In genomic region chr7:71733108-71733870, GRCh38 we compare ENCODE assay signal across 8 cellular contexts.
DNase-seq lines count a peak whose midpoint lies in the region; ATAC-seq, FAIRE-seq and TF ChIP-seq lines count a peak whose summit lies in the region.

No MANE protein-coding gene starts in this region.

- FAIRE-seq in urothelium cell line (lab: Jason Lieb, UNC), result no peak

- H3K4me1 Mint-ChIP-seq in activated naive CD8-positive, alpha-beta T cell treated with anti-CD3 and anti-CD28 coated beads for 36 hours, result no peaks in the 10 kb centered on the region

- H4K20me1 ChIP-seq in KMS-11 (ENCODE audit: insufficient read depth), result no peaks in the 10 kb centered on the region

- ATAC-seq in heart right ventricle (peak; percentile 69 to 89 (median 82)), HG03280 (IDR thresholded peaks at IDR 0.05; ENCODE audit: unreplicated experiment) (no peak)

- H3K27ac Mint-ChIP-seq in activated naive CD8-positive, alpha-beta T cell treated with anti-CD3 and anti-CD28 coated beads for 36 hours, result no peak overlapping the region

- H3K4me1 ChIP-seq in KMS-11 (ENCODE audit: low read depth, poor library complexity, severe bottlenecking) (no peaks in the 10 kb centered on the region), SJCRH30 (no peaks in the 10 kb centered on the region), heart right ventricle (peaks cover 0 to 4% (median 0%) of the 10 kb centered on the region in 9 donors)

- DNase-seq in GM10248 (ENCODE audit: extremely low spot score) (peak; percentile 66), SJCRH30 (peak; percentile 75 to 89), heart right ventricle (peak; percentile 63 to 82), pons (ENCODE audit: low spot score) (peak; percentile 71), urothelium cell line (ENCODE audit: low spot score) (peak; percentile 86)
- peak; percentile 63 for DNase-seq in activated naive CD8-positive, alpha-beta T cell treated with anti-CD3 and anti-CD28 coated beads for 36 hours

- peaks cover 14% of the 10 kb centered on the region for H3K27me3 Mint-ChIP-seq in activated naive CD8-positive, alpha-beta T cell treated with anti-CD3 and anti-CD28 coated beads for 36 hours

- H3K9ac ChIP-seq in KMS-11, result no peak overlapping the region

- no peaks in the 10 kb centered on the region for H3K36me3 Mint-ChIP-seq in activated naive CD8-positive, alpha-beta T cell treated with anti-CD3 and anti-CD28 coated beads for 36 hours

- no peaks in the 10 kb centered on the region for H3K27me3 ChIP-seq in KMS-11 (ENCODE audit: insufficient read depth, low read depth)
- H3K27me3 ChIP-seq in SJCRH30, result no peaks in the 10 kb centered on the region
- H3K27me3 ChIP-seq in heart right ventricle, result peaks cover 0 to 3% (median 0%) of the 10 kb centered on the region in 7 donors

- H3K9me3 ChIP-seq in SJCRH30 (replicated peaks) (no peaks in the 10 kb centered on the region), heart right ventricle (peaks cover 0 to 6% (median 0%) of the 10 kb centered on the region in 11 donors)

- POLR2A ChIA-PET in GM10248 (lab: Yijun Ruan, JAX), result interaction anchor here (0.7 kb wide), 1 partner anchor 730 kb away, joined by 5 read pairs; no protein-coding TSS in a partner anchor

- CTCF ChIA-PET in GM10248 (lab: Yijun Ruan, JAX), result interaction anchor here (0.7 to 8.5 kb wide), 14 partner anchors 9 to 1143 kb away, joined by 3 to 104 read pairs (median 4); no protein-coding TSS in a partner anchor

- H3K4me2 ChIP-seq in KMS-11, result peak overlapping the region; percentile 97

- H3K79me2 ChIP-seq in KMS-11 (ENCODE audit: insufficient read depth, low read depth), result no peaks in the 10 kb centered on the region

- WGBS in heart right ventricle, 2 donors, result 5% methylated on average over 29 of the region's 29 CpGs

- no peak overlapping the region for H3K4me3 Mint-ChIP-seq in activated naive CD8-positive, alpha-beta T cell treated with anti-CD3 and anti-CD28 coated beads for 36 hours

- intact Hi-C loops in heart right ventricle (cut with DNase I), result loop anchor here in 7 of 10 donors (1.0 to 10.0 kb wide), 12 partner anchors 208 to 908 kb away; partner anchors contain the start of gene GALNT17 (in 1 of the 7)

- no peak overlapping the region for H3K4me3 ChIP-seq in KMS-11 (IDR thresholded peaks at IDR 0.05; ENCODE audit: insufficient read depth, low read depth, low read length)
- H3K4me3 ChIP-seq in SJCRH30, result no peak overlapping the region
- peak overlapping the region in 8 of 10 donors; percentile 17 to 42 (median 39) for H3K4me3 ChIP-seq in heart right ventricle

- H2AFZ ChIP-seq in KMS-11 (ENCODE audit: low read depth), result peak overlapping the region; percentile 95

- TF ChIP-seq CTCF in GM10248 (IDR thresholded peaks at IDR 0.05; ENCODE audit: control extremely low read depth, extremely low read depth, low read depth, missing control alignments) (peak; percentile 91), KMS-11 (conservative IDR thresholded peaks at IDR 0.05; ENCODE audit: low read depth, low read length) (peak; percentile 98), heart right ventricle (IDR thresholded peaks at IDR 0.05) (peak; percentile 75 to 96 (median 91))

- no peaks in the 10 kb centered on the region for H3K9me3 Mint-ChIP-seq in activated naive CD8-positive, alpha-beta T cell treated with anti-CD3 and anti-CD28 coated beads for 36 hours

- H3K27ac ChIP-seq in KMS-11, result no peak overlapping the region
- H3K27ac ChIP-seq in SJCRH30, result no peak overlapping the region
- H3K27ac ChIP-seq in heart right ventricle, result no peak overlapping the region

- H3K36me3 ChIP-seq in KMS-11 (ENCODE audit: insufficient read depth) (no peaks in the 10 kb centered on the region), SJCRH30 (no peaks in the 10 kb centered on the region), heart right ventricle (no peaks in the 10 kb centered on the region)

Comparison
In these comparisons a context has a peak if more than half of its experiments do, and no peak if none do; other contexts are left out.
1. H3K4me3 ChIP-seq: peak in heart right ventricle (8 of 10); none in KMS-11 (single experiment) and SJCRH30 (single experiment).
2. Peak in every context shown above with its lines, with median percentiles within 50 percentile points of each other: DNase-seq and CTCF ChIP-seq.